In genomic region chr15:41493205-41493901, GRCh38 we compare ENCODE assay signal across 8 cellular contexts. TPM values are rescaled to one million over a fixed set of nuclear protein-coding genes. Genes with fewer than 3 reads are reported as not detected.
DNase-seq lines count a peak whose midpoint lies in the region; ATAC-seq and TF ChIP-seq lines count a peak whose summit lies in the region.

Gene ITPKA, plus strand, starts transcription at chr15:41493874. Its CDS starts 54 bp downstream, at chr15:41493928.

- WGBS in heart left ventricle, 4 donors: 0 to 1% (median 0%) methylated on average over 17 to 60 of the region's 60 CpGs
- WGBS in psoas muscle, 3 donors: 1% methylated on average over 29 to 60 of the region's 60 CpGs

- H3K9me3 ChIP-seq in heart left ventricle (no peaks in the 10 kb centered on the region), psoas muscle (no peaks in the 10 kb centered on the region), vagina (no peaks in the 10 kb centered on the region)

- H3K27me3 ChIP-seq in heart left ventricle (peaks cover 0 to 62% (median 16%) of the 10 kb centered on the region in 9 donors), psoas muscle (ENCODE audit: insufficient read depth in 3 of 3, low read length in 2 of 3) (peaks cover 0 to 87% (median 31%) of the 10 kb centered on the region in 3 donors), vagina (no peaks in the 10 kb centered on the region)

- peaks cover 24% of the 10 kb centered on the region for H3K4me1 Mint-ChIP-seq in activated naive CD8-positive, alpha-beta T cell (ENCODE audit: low read depth)

- H3K36me3 ChIP-seq in heart left ventricle (no peaks in the 10 kb centered on the region), psoas muscle (ENCODE audit: insufficient read depth in 1 of 2, low read depth in 1 of 2) (no peaks in the 10 kb centered on the region), vagina (no peaks in the 10 kb centered on the region)

- intact Hi-C loops in heart left ventricle (cut with DNase I): no loop called here
- intact Hi-C loops in psoas muscle (cut with DNase I): no loop called here
- intact Hi-C loops in vagina (cut with DNase I): no loop called here

- H3K27ac ChIP-seq in heart left ventricle: peak within 1 kb of the TSS in 10 of 12 donors; percentile 17 to 72 (median 60)
- no peak within 1 kb of the TSS for H3K27ac ChIP-seq in psoas muscle
- H3K27ac ChIP-seq in vagina: peak within 1 kb of the TSS; percentile 84

- H3K4me1 ChIP-seq in heart left ventricle (peaks cover 7 to 40% (median 30%) of the 10 kb centered on the region in 12 donors), psoas muscle (peaks cover 14% of the 10 kb centered on the region), vagina (peaks cover 35% of the 10 kb centered on the region)

- H3K27ac Mint-ChIP-seq in activated naive CD8-positive, alpha-beta T cell: no peak within 1 kb of the TSS

- no peaks in the 10 kb centered on the region for H3K9me3 Mint-ChIP-seq in activated naive CD8-positive, alpha-beta T cell (ENCODE audit: low read depth)

- TF ChIP-seq POLR2A in heart left ventricle (IDR thresholded peaks at IDR 0.05) (no peak), vagina (IDR thresholded peaks at IDR 0.05) (peak in 1 of 2 donors; percentile 34)

- no peak for TF ChIP-seq CTCF in heart left ventricle (IDR thresholded peaks at IDR 0.05)
- no peak for TF ChIP-seq CTCF in psoas muscle (IDR thresholded peaks at IDR 0.05)
- no peak for TF ChIP-seq CTCF in vagina (IDR thresholded peaks at IDR 0.05)

- peaks cover 16% of the 10 kb centered on the region for H3K27me3 Mint-ChIP-seq in activated naive CD8-positive, alpha-beta T cell

- no peaks in the 10 kb centered on the region for H3K36me3 Mint-ChIP-seq in activated naive CD8-positive, alpha-beta T cell

- H3K4me3 Mint-ChIP-seq in activated naive CD8-positive, alpha-beta T cell: peak within 1 kb of the TSS; percentile 75

- ATAC-seq in GM21619 (IDR thresholded peaks at IDR 0.05; ENCODE audit: unreplicated experiment) (peak; percentile 62), heart left ventricle (peak; percentile 73 to 82 (median 76)), psoas muscle (peak; percentile 44 to 71 (median 64))

- H3K4me3 ChIP-seq in Jurkat, Clone E6-1 (ENCODE audit: low read length): peak within 1 kb of the TSS; percentile 61
- H3K4me3 ChIP-seq in heart left ventricle (peak within 1 kb of the TSS; percentile 46 to 80 (median 64)), psoas muscle (peak within 1 kb of the TSS; percentile 67), vagina (peak within 1 kb of the TSS; percentile 69 to 81)

- DNase-seq in ELF-1 (ENCODE audit: low read depth, low spot score): peak; percentile 68
- peak; percentile 47 for DNase-seq in Jurkat, Clone E6-1 (ENCODE audit: low read depth, low spot score)
- DNase-seq in SKM-1 (lab: John Stamatoyannopoulos, UW; ENCODE audit: unreplicated experiment): peak; percentile 50
- peak; percentile 62 to 86 (median 79) for DNase-seq in heart left ventricle
- peak; percentile 69 to 75 for DNase-seq in psoas muscle
- DNase-seq in vagina (ENCODE audit: extremely low spot score in 2 of 2): no peak

RNA-seq across cellular contexts. Expression of gene ITPKA, which starts in this region (rescaled TPM):
- 3.5 TPM for polyA plus RNA-seq in Jurkat, Clone E6-1 (2012; ENCODE audit: insufficient read depth, insufficient read length)
- total RNA-seq in heart left ventricle: 10 to 100 TPM in 1 of 9 donors, 1 to 10 TPM in 6, under 1 TPM in 2; 0.80 to 12.5 (median 1.8) TPM
- 1 to 10 TPM; 6.0 to 6.7 TPM for polyA plus RNA-seq in heart left ventricle
- total RNA-seq in psoas muscle: 1 to 10 TPM in 1 of 4 donors, under 1 TPM in 2, not detected in 1; 0.23 to 1.3 (median 0.89) TPM
- polyA plus RNA-seq in psoas muscle: 1 to 10 TPM in 1 of 3 donors, under 1 TPM in 2; 0.04 to 1.7 (median 0.68) TPM
- not detected for total RNA-seq in vagina

Comparison
In these comparisons a context has a peak if more than half of its experiments do, and no peak if none do; other contexts are left out.
1. DNase-seq: peak in ELF-1 (single experiment), Jurkat, Clone E6-1 (single experiment), SKM-1 (single experiment), heart left ventricle (5 of 5) and psoas muscle (2 of 2); none in vagina (0 of 2).
2. Peak in every context shown above with its lines, with median percentiles within 50 percentile points of each other: ATAC-seq and H3K4me3 ChIP-seq.